In genomic region chr10:52226448-52226847, GRCh38 we compare ENCODE assay signal across 18 cellular contexts.
DNase-seq lines count a peak whose midpoint lies in the region; ATAC-seq and TF ChIP-seq lines count a peak whose summit lies in the region.
"Had no signal": no experiment of that assay in that cellular context is flagged by ENCODE, and none has a peak within 500 bp of the region (broad histone marks: within the 10 kb centered on the region; RNA-seq: fewer than 3 reads in every experiment).

No MANE protein-coding gene starts in this region.

- CTCF ChIA-PET in AG04449 (lab: Yijun Ruan, JAX) = interaction anchor here (2.2 kb wide), 1 partner anchor 10 kb away, joined by 8 read pairs; no protein-coding TSS in a partner anchor

- TF ChIP-seq CTCF in AG04449 (IDR thresholded peaks at IDR 0.05; ENCODE audit: insufficient read depth, low read length, missing control alignments) (no peak), astrocyte of the spinal cord (IDR thresholded peaks at IDR 0.05; ENCODE audit: low read depth, low read length) (no peak)

- H3K4me3 ChIP-seq in AG04449 (ENCODE audit: low read depth, low read length) = no peak overlapping the region
- H3K4me3 ChIP-seq in astrocyte of the spinal cord (ENCODE audit: low read depth, low read length) = no peak overlapping the region
- H3K4me3 ChIP-seq: A549, esophagus squamous epithelium, lower lobe of right lung had no signal

- ATAC-seq in HG03095 (IDR thresholded peaks at IDR 0.05; ENCODE audit: unreplicated experiment) = no peak
- ATAC-seq: A549; activated naive CD8-positive, alpha-beta T cell treated with anti-CD3 and anti-CD28 coated beads, Interleukin-2, amount 50 U/mL, for 24 hours; lower lobe of right lung; natural killer cell treated with Interleukin-12 subunit alpha and Interleukin-12 subunit beta and Interleukin-15 and Interleukin-18, amount 100 ng/mL, for 72 hours had no signal

- DNase-seq in AG04449 (ENCODE audit: low read depth, low spot score) = peak; percentile 16
- peak; percentile 54 for DNase-seq in HT1080 (ENCODE audit: low read depth)
- peak; percentile 52 for DNase-seq in astrocyte of the spinal cord (ENCODE audit: low read depth, low spot score)
- DNase-seq in foreskin melanocyte = peak; percentile 71
- DNase-seq in NCI-H345 (lab: John Stamatoyannopoulos, UW) = no peak
- DNase-seq in DMS53 treated with DMSO at 0.1 percent for 48 hours (lab: John Stamatoyannopoulos, UW; ENCODE audit: unreplicated experiment) = no peak
- DNase-seq in stimulated activated CD4-positive, alpha-beta T cell treated with anti-CD3 and anti-CD28 coated beads, Interleukin-2, amount 100 ng/mL, for 24 hours = no peak
- DNase-seq: activated CD4-positive, alpha-beta T cell treated with anti-CD3 and anti-CD28 coated beads, Interleukin-2, amount 50 U/mL, for 1 hour; activated naive CD8-positive, alpha-beta T cell treated with anti-CD3 and anti-CD28 coated beads, Interleukin-2, amount 50 U/mL, for 24 hours; cortex of kidney; esophagus squamous epithelium; lower lobe of right lung; NK-92 treated with Interleukin-12 subunit alpha and Interleukin-12 subunit beta, amount 100 ng/mL, for 24 hours; SHP77 treated with DMSO at 0.1 percent for 48 hours; substantia nigra had no signal

- POLR2A ChIA-PET in AG04449 (lab: Yijun Ruan, JAX) = no interaction called here

- in situ Hi-C loops in astrocyte of the spinal cord (cut with HindIII; ENCODE audit: low sequenced_read_pairs) = no loop called here

Comparison
In these comparisons a context has a peak if more than half of its experiments do, and no peak if none do; other contexts are left out.
1. DNase-seq: peak in AG04449 (single experiment), HT1080 (single experiment), astrocyte of the spinal cord (single experiment) and foreskin melanocyte (single experiment); none in NCI-H345 (single experiment), DMS53 treated with DMSO at 0.1 percent for 48 hours (single experiment) and stimulated activated CD4-positive, alpha-beta T cell treated with anti-CD3 and anti-CD28 coated beads, Interleukin-2, amount 100 ng/mL, for 24 hours (0 of 2).